In genomic region chr9:109433476-109433875, GRCh38 we compare ENCODE assay signal across 9 cellular contexts.
"Had no signal": no experiment of that assay in that cellular context is flagged by ENCODE, and none has a peak within 500 bp of the region (broad histone marks: within the 10 kb centered on the region; RNA-seq: fewer than 3 reads in every experiment).

No MANE protein-coding gene starts in this region.

- H3K27ac ChIP-seq: GM23248 had no signal

- H3K36me3 ChIP-seq: HAP-1 had no signal

- DNase-seq: GM23248, GOT3, H7, H9, HCEC 1CT, HFFc6 had no signal

- ATAC-seq: GM23338, HCT116 had no signal

- H3K9me3 ChIP-seq: HAP-1 had no signal

- H3K4me3 ChIP-seq: GM23248, GM23338, HAP-1 had no signal
